9 cellular contexts compared by ENCODE assay signal in genomic region chr5:40778133-40778532, GRCh38.
"Had no signal": no experiment of that assay in that cellular context is flagged by ENCODE, and none has a peak within 500 bp of the region (broad histone marks: within the 10 kb centered on the region; RNA-seq: fewer than 3 reads in every experiment).

No MANE protein-coding gene starts in this region.

- H3K27ac Mint-ChIP-seq: IgD-negative memory B cell had no signal

- ATAC-seq: HCT116, HepG2 had no signal

- H3K27ac ChIP-seq: GM23248, HL-60 had no signal

- H3K36me3 Mint-ChIP-seq: IgD-negative memory B cell had no signal

- H3K4me3 ChIP-seq: GM23248, HAP-1 had no signal

- H3K27me3 Mint-ChIP-seq: IgD-negative memory B cell had no signal

- H3K4me3 Mint-ChIP-seq: IgD-negative memory B cell had no signal

- H3K9me3 Mint-ChIP-seq: IgD-negative memory B cell had no signal

- DNase-seq: GM23248, GOT3, H7, KG1 had no signal

- H3K9me3 ChIP-seq: HAP-1 had no signal
